8 cellular contexts compared by ENCODE assay signal in genomic region chr2:60553992-60554648, GRCh38. TPM values are rescaled to one million over a fixed set of nuclear protein-coding genes. Genes with fewer than 3 reads are reported as not detected.
DNase-seq lines count a peak whose midpoint lies in the region; ATAC-seq and TF ChIP-seq lines count a peak whose summit lies in the region.

No MANE protein-coding gene starts in this region.

- peak overlapping the region; percentile 91 for H3K4me3 ChIP-seq in OCI-LY3 (ENCODE audit: low read length)
- peak overlapping the region; percentile 56 to 66 for H3K4me3 ChIP-seq in cardiac fibroblast (replicated peaks in 1 of 2; ENCODE audit: low read depth in 2 of 2, low read length in 2 of 2)
- H3K4me3 ChIP-seq in liver (ENCODE audit: low read depth in 1 of 3, low read length in 3 of 3), result peak overlapping the region in 2 of 3 donors; percentile 69 to 71
- H3K4me3 ChIP-seq in testis, result peak overlapping the region; percentile 40 to 54

- intact Hi-C loops in testis (cut with DNase I; ENCODE audit: low total_unique reads), result no loop called here

- peak; percentile 21; the same call in 1 of the 2 replicates for TF ChIP-seq CTCF in OCI-LY3 (IDR thresholded peaks at IDR 0.05; ENCODE audit: low read depth, low read length)
- no peak for TF ChIP-seq CTCF in cardiac fibroblast (IDR thresholded peaks at IDR 0.05; ENCODE audit: low read depth, low read length)
- no peak for TF ChIP-seq CTCF in liver (IDR thresholded peaks at IDR 0.05; ENCODE audit: low read depth, low read length, missing input control)
- TF ChIP-seq CTCF in testis (IDR thresholded peaks at IDR 0.05), result no peak

- H3K36me3 ChIP-seq in OCI-LY3 (replicated peaks; ENCODE audit: low read depth, low read length), result peaks cover 15% of the 10 kb centered on the region
- H3K36me3 ChIP-seq in liver (ENCODE audit: control insufficient read depth in 4 of 4, insufficient read depth in 3 of 4, low read depth in 1 of 4, low read length in 3 of 4), result no peaks in the 10 kb centered on the region
- H3K36me3 ChIP-seq in testis (ENCODE audit: low read depth, missing control alignments), result no peaks in the 10 kb centered on the region

- no peak for TF ChIP-seq POLR2A in testis (IDR thresholded peaks at IDR 0.05)

- peaks cover 11% of the 10 kb centered on the region for H3K4me1 ChIP-seq in OCI-LY3 (ENCODE audit: low read length)
- H3K4me1 ChIP-seq in liver (ENCODE audit: control insufficient read depth in 4 of 4, insufficient read depth in 4 of 4, low read length in 3 of 4), result peaks cover 34 to 69% (median 50%) of the 10 kb centered on the region in 4 donors
- H3K4me1 ChIP-seq in testis, result peaks cover 21% of the 10 kb centered on the region

- peak overlapping the region; percentile 94 for H3K9ac ChIP-seq in OCI-LY3 (ENCODE audit: low read length)
- no peak overlapping the region for H3K9ac ChIP-seq in liver (ENCODE audit: low read depth in 1 of 2, low read length in 2 of 2)

- DNase-seq in COLO668 (lab: John Stamatoyannopoulos, UW; ENCODE audit: unreplicated experiment), result peak; percentile 73
- no peak for DNase-seq in cardiac fibroblast (ENCODE audit: low read depth in 2 of 2)
- no peak for DNase-seq in testis

- H3K4me2 ChIP-seq in OCI-LY3 (ENCODE audit: low read length), result peak overlapping the region; percentile 78

- H3K9me3 ChIP-seq in OCI-LY3 (ENCODE audit: insufficient read depth, low read length) (no peaks in the 10 kb centered on the region), liver (ENCODE audit: control insufficient read depth in 4 of 4, low read length in 3 of 4) (no peaks in the 10 kb centered on the region), testis (no peaks in the 10 kb centered on the region)

- ATAC-seq in GM21529 (IDR thresholded peaks at IDR 0.05; ENCODE audit: unreplicated experiment) (peak; percentile 19), GM18907 (IDR thresholded peaks at IDR 0.05; ENCODE audit: unreplicated experiment) (no peak), HG03439 (IDR thresholded peaks at IDR 0.05; ENCODE audit: unreplicated experiment) (no peak)

- peaks cover under 1% of the 10 kb centered on the region; the same call in 1 of the 2 replicates for H3K27me3 ChIP-seq in OCI-LY3 (ENCODE audit: low read depth, low read length)
- peaks cover 0 to 4% (median 0%) of the 10 kb centered on the region in 4 donors for H3K27me3 ChIP-seq in liver (ENCODE audit: control insufficient read depth in 4 of 4, insufficient read depth in 4 of 4, low read length in 3 of 4)
- H3K27me3 ChIP-seq in testis, result no peaks in the 10 kb centered on the region

- H2AFZ ChIP-seq in OCI-LY3 (ENCODE audit: low read depth, low read length), result no peak overlapping the region

- H3K79me2 ChIP-seq in OCI-LY3 (ENCODE audit: low read length), result peaks cover 85% of the 10 kb centered on the region

- no peak for TF ChIP-seq RAD21 in liver (IDR thresholded peaks at IDR 0.05)

- peaks cover 2% of the 10 kb centered on the region; the same call in 1 of the 2 replicates for H4K20me1 ChIP-seq in OCI-LY3 (ENCODE audit: insufficient read depth, low read length)

- H3K27ac ChIP-seq in OCI-LY3 (ENCODE audit: low read length), result peak overlapping the region; percentile 94
- peak overlapping the region in 1 of 2 donors; percentile 19 for H3K27ac ChIP-seq in liver (ENCODE audit: low read depth in 1 of 2, low read length in 2 of 2)
- no peak overlapping the region for H3K27ac ChIP-seq in testis

- WGBS in liver, result 1% methylated on average over 61 of the region's 61 CpGs
- WGBS in testis, 2 donors, result 0% methylated on average over 48 to 56 of the region's 61 CpGs

TF ChIP-seq in liver, 16 proteins besides CTCF, POLR2A, EP300 and RAD21:
- TF ChIP-seq FOXA2 (IDR thresholded peaks at IDR 0.05) (no peak), MAX (IDR thresholded peaks at IDR 0.05) (no peak), ATF3 (IDR thresholded peaks at IDR 0.05) (no peak), SP1 (IDR thresholded peaks at IDR 0.05) (no peak), NR2F2 (IDR thresholded peaks at IDR 0.05) (no peak), EGR1 (IDR thresholded peaks at IDR 0.05; ENCODE audit: low read depth in 2 of 2) (no peak), GABPA (IDR thresholded peaks at IDR 0.05 in 1 of 2, conservative IDR thresholded peaks at IDR 0.05 in 1 of 2) (no peak), ZBTB33 (IDR thresholded peaks at IDR 0.05) (no peak), FOXA1 (IDR thresholded peaks at IDR 0.05) (no peak), HNF4A (conservative IDR thresholded peaks at IDR 0.05) (no peak)

RNA-seq across cellular contexts. Expression of gene BCL11A, which starts 0.7 kb away (rescaled TPM):
- total RNA-seq in liver, result 1 to 10 TPM in 1 of 2 donors, under 1 TPM in 1; 0.50 to 8.5 TPM
- polyA plus RNA-seq in liver, result under 1 TPM; 0.08 to 0.43 TPM
- total RNA-seq in testis, result 10 to 100 TPM in 1 of 2 donors, 1 to 10 TPM in 1; 4.1 to 11.6 TPM
- 5.1 TPM for polyA plus RNA-seq in testis (ENCODE audit: insufficient read depth, low read depth, low replicate concordance)
